8 cellular contexts compared by ENCODE assay signal in the genomic region with DNA sequence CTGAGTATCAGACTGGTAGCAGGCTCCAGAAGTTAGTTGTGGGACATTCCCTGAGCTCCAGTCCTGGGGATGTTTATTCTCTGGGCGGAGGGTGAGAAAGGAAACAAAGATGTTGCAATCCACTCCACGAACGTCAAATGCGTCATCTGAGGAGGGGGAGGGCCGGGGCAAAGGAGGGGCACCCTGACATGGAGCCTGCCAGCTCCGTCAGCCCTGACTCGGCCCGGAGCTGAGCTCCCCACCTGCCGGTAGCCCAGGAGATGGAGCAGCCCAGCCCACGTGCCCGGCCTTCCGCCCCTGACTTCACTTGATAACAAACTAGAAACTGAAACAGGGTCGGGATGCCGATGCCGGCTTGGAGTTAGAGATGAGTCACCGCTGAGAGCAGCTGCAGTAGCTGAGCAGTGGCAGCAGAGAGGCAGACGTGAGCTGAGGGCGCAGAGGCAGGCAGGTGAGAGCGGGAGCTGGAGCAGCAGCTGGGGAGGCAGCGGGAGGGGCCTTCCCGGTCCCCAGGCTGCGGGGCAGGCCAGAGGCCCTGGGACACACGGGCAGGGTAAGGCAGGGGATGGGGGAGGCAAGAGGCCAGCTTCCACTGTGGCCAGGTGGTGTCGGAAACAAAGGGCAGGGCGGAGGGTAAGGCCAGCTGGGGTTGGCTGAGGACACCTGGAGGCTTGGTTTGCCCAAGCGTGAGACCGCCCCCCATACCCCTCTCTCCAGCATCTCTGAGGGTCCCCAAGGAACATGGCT. TPM values are rescaled to one million over a fixed set of nuclear protein-coding genes. Genes with fewer than 3 reads are reported as not detected.
DNase-seq lines count a peak whose midpoint lies in the region; ATAC-seq and TF ChIP-seq lines count a peak whose summit lies in the region.

A gene (plus strand): TSS at position 391 of the 747 bp plus-strand sequence. CDS start 351 bp downstream, at position 742.

- intact Hi-C loops in breast epithelium (cut with DNase I; ENCODE audit: low total_unique reads) = no loop called here

- peak; percentile 94 for DNase-seq in A172 (ENCODE audit: low spot score)
- peak; percentile 67 for DNase-seq in NCI-H2171 (lab: John Stamatoyannopoulos, UW)
- DNase-seq in WERI-Rb-1 = peak; percentile 80
- DNase-seq in breast epithelium (ENCODE audit: low spot score in 2 of 2) = peak; percentile 86 to 92
- peak; percentile 89 for DNase-seq in iPS-NIHi11 (ENCODE audit: low spot score)
- DNase-seq in smooth muscle cell of the brain vasculature (ENCODE audit: low read depth, low spot score) = peak; percentile 82

- TF ChIP-seq CTCF in WERI-Rb-1 (IDR thresholded peaks at IDR 0.05; ENCODE audit: low read depth, low read length) = peak; percentile 8; the same call in 1 of the 2 replicates
- peak; percentile 10 to 60 (median 33) for TF ChIP-seq CTCF in breast epithelium (IDR thresholded peaks at IDR 0.05)

- no peaks in the 10 kb centered on the region for H3K27me3 ChIP-seq in WERI-Rb-1 (ENCODE audit: insufficient read depth, low read depth, severe bottlenecking)
- H3K27me3 ChIP-seq in breast epithelium = no peaks in the 10 kb centered on the region

- H3K27ac ChIP-seq in WERI-Rb-1 = peak within 1 kb of the TSS; percentile 9; the same call in 1 of the 2 replicates
- H3K27ac ChIP-seq in breast epithelium = peak within 1 kb of the TSS; percentile 97 to 99

- H3K4me1 ChIP-seq in breast epithelium = peaks cover 0 to 11% of the 10 kb centered on the region in 2 donors

- ATAC-seq in GM18517 (IDR thresholded peaks at IDR 0.05; ENCODE audit: unreplicated experiment) (peak; percentile 76), HG03039 (IDR thresholded peaks at IDR 0.05; ENCODE audit: unreplicated experiment) (peak; percentile 63)

- no peaks in the 10 kb centered on the region for H3K9me3 ChIP-seq in WERI-Rb-1 (ENCODE audit: severe bottlenecking)
- no peaks in the 10 kb centered on the region for H3K9me3 ChIP-seq in breast epithelium

- TF ChIP-seq POLR2A in breast epithelium (IDR thresholded peaks at IDR 0.05) = peak; percentile 6

- peaks cover 13% of the 10 kb centered on the region for H3K36me3 ChIP-seq in WERI-Rb-1
- no peaks in the 10 kb centered on the region for H3K36me3 ChIP-seq in breast epithelium

- H3K4me3 ChIP-seq in WERI-Rb-1 (ENCODE audit: low read depth, low read length) (peak within 1 kb of the TSS; percentile 18), breast epithelium (peak within 1 kb of the TSS; percentile 47 to 70 (median 57))

RNA-seq across cellular contexts. Expression of the gene that starts here (rescaled TPM):
- total RNA-seq in A172 (2014; rRNA removed; shearing (Covaris generic)) = 3.8 and 7.7 TPM in 2 replicates
- 10 to 100 TPM in 2 of 3 donors, 1 to 10 TPM in 1; 7.4 to 34.4 (median 18.6) TPM for total RNA-seq in breast epithelium

Comparison
In these comparisons a context has a peak if more than half of its experiments do, and no peak if none do; other contexts are left out.
1. Peak in every context shown above with its lines: DNase-seq, ATAC-seq, H3K4me3 ChIP-seq and H3K27ac ChIP-seq.